ENCODE assay signal across 33 cellular contexts in genomic region chr12:113655479-113655878, GRCh38.
"Had no signal": no experiment of that assay in that cellular context is flagged by ENCODE, and none has a peak within 500 bp of the region (broad histone marks: within the 10 kb centered on the region; RNA-seq: fewer than 3 reads in every experiment).

No MANE protein-coding gene starts in this region.

- H3K9me3 ChIP-seq: MG63 had no signal

- H3K36me3 ChIP-seq: MG63 had no signal

- DNase-seq: Kasumi-1, MG63, MM.1S, MV-4-11, NCI-H1048, NCI-H1092, NCI-H1092 treated with DMSO at 0.1 percent for 48 hours, NCI-H1105, NCI-H1105 treated with DMSO at 0.1 percent for 48 hours, NCI-H1417, NCI-H1417 treated with DMSO at 0.1 percent for 48 hours, NCI-H1436, NCI-H1436 treated with DMSO at 0.1 percent for 48 hours, NCI-H146, NCI-H1694, NCI-H1694 treated with DMSO at 0.1 percent for 48 hours, NCI-H187, NCI-H187 treated with DMSO at 0.1 percent for 48 hours, NCI-H1930, NCI-H2029, NCI-H2029 treated with DMSO at 0.1 percent for 48 hours, NCI-H2081, NCI-H2081 treated with DMSO at 0.1 percent for 48 hours, NCI-H2107, NCI-H2171, NCI-H2171 treated with DMSO at 0.1 percent for 48 hours, NCI-H2227 treated with DMSO at 0.1 percent for 48 hours, NCI-H226, NCI-H345, NCI-H446, NCI-H446 treated with DMSO at 0.1 percent for 48 hours, NCI-H510A, NCI-H510A treated with DMSO at 0.1 percent for 48 hours had no signal

- H3K4me3 ChIP-seq: MG63 had no signal

- H3K27me3 ChIP-seq: MG63 had no signal
